In the genomic region with DNA sequence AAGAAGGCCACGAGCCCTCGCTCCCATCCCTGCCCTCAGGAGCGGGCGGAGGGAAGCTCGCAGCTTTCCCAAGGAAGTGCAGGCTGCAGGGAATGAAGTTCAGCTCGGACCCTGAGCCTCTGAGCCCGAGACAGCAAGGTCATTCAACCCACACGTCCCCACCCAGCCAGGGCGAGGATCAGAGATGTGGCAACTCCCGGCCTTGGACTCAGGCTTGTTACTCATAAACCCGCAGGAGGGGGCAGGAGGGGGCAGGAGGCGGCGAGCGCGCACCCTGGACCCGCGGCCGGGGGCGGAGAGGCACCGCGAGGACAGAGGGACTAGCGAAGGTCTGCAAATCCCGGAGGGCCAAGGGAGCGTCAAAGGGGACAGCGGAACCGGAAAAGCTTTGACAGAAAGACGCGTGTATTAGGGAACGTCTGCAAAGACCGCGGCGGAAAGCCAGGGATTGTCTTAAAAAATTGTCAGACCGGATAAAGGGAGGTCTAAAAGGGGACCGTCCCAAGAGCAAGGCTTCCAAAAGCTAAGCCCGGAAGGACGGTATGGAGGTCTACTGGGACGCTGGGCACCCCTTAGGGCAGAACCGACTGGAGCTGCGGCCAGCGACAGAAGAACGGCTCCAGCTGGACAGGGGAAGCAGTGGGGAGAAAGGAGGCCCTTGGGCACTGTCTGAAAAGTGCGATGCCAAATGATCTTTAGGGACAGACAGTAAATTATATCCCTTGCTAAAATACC, we compare ENCODE assay signal across 1 cellular context.
A peak's percentile ranks its signal among the peaks of the same experiment; 100 is the strongest.
TF ChIP-seq lines count a peak whose summit lies in the region.

No MANE protein-coding gene starts in this region.

TF ChIP-seq in A549, 52 proteins besides CTCF, POLR2A, EP300 and RAD21 (continued from another document):
- TF ChIP-seq, protein P1, sequence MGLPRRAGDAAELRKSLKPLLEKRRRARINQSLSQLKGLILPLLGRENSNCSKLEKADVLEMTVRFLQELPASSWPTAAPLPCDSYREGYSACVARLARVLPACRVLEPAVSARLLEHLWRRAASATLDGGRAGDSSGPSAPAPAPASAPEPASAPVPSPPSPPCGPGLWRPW (IDR thresholded peaks at IDR 0.05) = no peak
- TF ChIP-seq, protein P2, sequence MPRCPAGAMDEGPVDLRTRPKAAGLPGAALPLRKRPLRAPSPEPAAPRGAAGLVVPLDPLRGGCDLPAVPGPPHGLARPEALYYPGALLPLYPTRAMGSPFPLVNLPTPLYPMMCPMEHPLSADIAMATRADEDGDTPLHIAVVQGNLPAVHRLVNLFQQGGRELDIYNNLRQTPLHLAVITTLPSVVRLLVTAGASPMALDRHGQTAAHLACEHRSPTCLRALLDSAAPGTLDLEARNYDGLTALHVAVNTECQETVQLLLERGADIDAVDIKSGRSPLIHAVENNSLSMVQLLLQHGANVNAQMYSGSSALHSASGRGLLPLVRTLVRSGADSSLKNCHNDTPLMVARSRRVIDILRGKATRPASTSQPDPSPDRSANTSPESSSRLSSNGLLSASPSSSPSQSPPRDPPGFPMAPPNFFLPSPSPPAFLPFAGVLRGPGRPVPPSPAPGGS (IDR thresholded peaks at IDR 0.05) = peak; percentile 74; the same call in 2 of the 3 replicates
